Comparison of ENCODE assay signal across 30 cellular contexts in genomic region chr2:64713686-64714085, GRCh38.
"Had no signal": no experiment of that assay in that cellular context is flagged by ENCODE, and none has a peak within 500 bp of the region (broad histone marks: within the 10 kb centered on the region; RNA-seq: fewer than 3 reads in every experiment).

No MANE protein-coding gene starts in this region.

- H3K4me1 ChIP-seq: adrenal gland had no signal

- H3K36me3 ChIP-seq: adrenal gland, cardiac muscle cell had no signal

- H3K4me3 ChIP-seq: adrenal gland, cardiac muscle cell had no signal

- DNase-seq: activated B cell treated with CpG ODN at 0.5 μM for 24 hours; activated CD4-positive, alpha-beta memory T cell treated with anti-CD3 and anti-CD28 coated beads for 36 hours; activated CD4-positive, alpha-beta T cell treated with anti-CD3 and anti-CD28 coated beads for 4 hours; activated CD4-positive, alpha-beta T cell treated with anti-CD3 and anti-CD28 coated beads, Interleukin-2, amount 10 ng/mL, durations not matched to agents 24 days and 14 days; activated CD4-positive, alpha-beta T cell treated with anti-CD3 and anti-CD28 coated beads, Interleukin-2, amount 50 U/mL, for 1 hour; activated CD4-positive, alpha-beta T cell treated with anti-CD3 and anti-CD28 coated beads, Interleukin-2, amount 50 U/mL, for 4 hours; activated CD4-positive, CD25-positive, alpha-beta regulatory T cell treated with anti-CD3 and anti-CD28 coated beads, Interleukin-2, amount 50 U/mL, for 72 hours; activated CD8-positive, alpha-beta memory T cell treated with anti-CD3 and anti-CD28 coated beads, Interleukin-2, amount 50 U/mL, for 4 hours; activated effector memory CD4-positive, alpha-beta T cell treated with anti-CD3 and anti-CD28 coated beads, Interleukin-2, amount 50 U/mL, for 16 hours; activated gamma-delta T cell treated with Interleukin-2 at 50 U/mL for 16 hours; activated naive CD4-positive, alpha-beta T cell; activated naive CD4-positive, alpha-beta T cell treated with anti-CD3 and anti-CD28 coated beads for 36 hours; activated naive CD4-positive, alpha-beta T cell treated with anti-CD3 and anti-CD28 coated beads, Interleukin-2, amount 50 U/mL, for 16 hours; activated naive CD8-positive, alpha-beta T cell treated with anti-CD3 and anti-CD28 coated beads for 36 hours; activated T-cell treated with anti-CD3 and anti-CD28 coated beads for 4 hours; activated T-cell treated with anti-CD3 and anti-CD28 coated beads, Interleukin-2, amount 50 U/mL, for 1 hour; activated T-cell treated with anti-CD3 and anti-CD28 coated beads, Interleukin-2, amount 50 U/mL, for 4 hours; activated T-cell treated with anti-CD3 and anti-CD28 coated beads, Interleukin-2, amount 50 U/mL, for 72 hours; adrenal gland; amniotic stem cell; aorta; caudate nucleus; cerebellar nuclear complex; T-helper 1 cell; T-helper 2 cell; T-helper 9 cell had no signal

- H3K27ac ChIP-seq: adrenal gland, cardiac muscle cell, VCaP had no signal

- H3K9me3 ChIP-seq: adrenal gland had no signal

- ATAC-seq: activated naive CD4-positive, alpha-beta T cell treated with anti-CD3 and anti-CD28 coated beads, Interleukin-2, amount 50 U/mL, for 72 hours; activated T-cell treated with anti-CD3 and anti-CD28 coated beads, Interleukin-2, amount 50 U/mL, for 4 hours; activated T-cell treated with anti-CD3 and anti-CD28 coated beads, Interleukin-2, amount 50 U/mL, for 72 hours; activated T-helper 17 cell treated with anti-CD3 and anti-CD28 coated beads, Interleukin-2, amount 50 U/mL, for 72 hours had no signal

- H3K27me3 ChIP-seq: adrenal gland, cardiac muscle cell had no signal
